Comparison of ENCODE assay signal across 15 cellular contexts in genomic region chr4:41079871-41080565, GRCh38.
"Had no signal": no experiment of that assay in that cellular context is flagged by ENCODE, and none has a peak within 500 bp of the region (broad histone marks: within the 10 kb centered on the region; RNA-seq: fewer than 3 reads in every experiment).

No MANE protein-coding gene starts in this region.

- H3K36me3 ChIP-seq: left lung, thyroid gland had no signal

- H3K27ac ChIP-seq: hepatocyte, left lung had no signal

- ATAC-seq: natural killer cell treated with Interleukin-12 subunit alpha and Interleukin-12 subunit beta and Interleukin-15 and Interleukin-18, amount 100 ng/mL, for 72 hours; sciatic nerve; stimulated activated naive CD8-positive, alpha-beta T cell treated with anti-CD3 and anti-CD28 coated beads, Interleukin-15, amount 100 ng/mL, for 72 hours had no signal

- H3K27me3 ChIP-seq: hepatocyte, left lung, thyroid gland had no signal

- H3K4me3 ChIP-seq: hepatocyte, left lung, thyroid gland had no signal

- FAIRE-seq: astrocyte, bronchial epithelial cell, endometrium, keratinocyte had no signal

- DNase-seq: activated CD4-positive, alpha-beta T cell treated with anti-CD3 and anti-CD28 coated beads, Interleukin-2, amount 50 U/mL, for 48 hours; activated naive CD4-positive, alpha-beta T cell treated with anti-CD3 and anti-CD28 coated beads for 36 hours; activated T-cell treated with anti-CD3 and anti-CD28 coated beads, Interleukin-2, amount 50 U/mL, for 1 hour; left lung; mammary epithelial cell; occipital lobe; stimulated activated naive CD8-positive, alpha-beta T cell treated with anti-CD3 and anti-CD28 coated beads, Interleukin-15, amount 100 ng/mL, for 72 hours; thyroid gland had no signal

- H3K4me2 ChIP-seq: hepatocyte had no signal

- H3K9me3 ChIP-seq: thyroid gland had no signal
